15 cellular contexts compared by ENCODE assay signal in the genomic region with DNA sequence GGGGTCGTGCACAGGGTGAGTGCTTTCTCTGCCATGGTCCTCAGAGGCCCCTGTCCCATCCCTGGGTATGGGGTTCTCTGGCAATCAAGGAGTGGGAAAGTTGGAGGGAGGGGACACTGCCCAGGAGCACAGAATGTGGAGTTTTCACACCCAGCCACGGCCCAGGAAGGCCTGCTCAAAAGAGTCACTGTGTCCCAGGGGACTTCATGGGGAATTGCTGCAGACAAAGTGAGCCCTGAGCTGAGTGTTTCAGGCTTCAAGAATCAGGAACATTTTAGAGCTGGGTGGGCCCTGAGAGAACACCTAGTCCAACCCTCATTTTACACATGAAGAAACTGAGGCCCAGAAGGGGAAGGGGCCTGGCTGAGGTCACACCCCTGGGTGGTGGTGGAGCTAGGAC.
"Had no signal": no experiment of that assay in that cellular context is flagged by ENCODE, and none has a peak within 500 bp of the region (broad histone marks: within the 10 kb centered on the region; RNA-seq: fewer than 3 reads in every experiment).

No MANE protein-coding gene starts in this region.

- H3K27me3 Mint-ChIP-seq: activated naive CD8-positive, alpha-beta T cell treated with anti-CD3 and anti-CD28 coated beads, Interleukin-2, amount 10 ng/mL, durations not matched to agents 7 days and 5 days had no signal

- H3K27ac ChIP-seq: ascending aorta, epithelial cell of prostate, gastrocnemius medialis, heart right ventricle, neutrophil, SK-N-MC, transverse colon had no signal

- H3K9me3 Mint-ChIP-seq: activated naive CD8-positive, alpha-beta T cell treated with anti-CD3 and anti-CD28 coated beads, Interleukin-2, amount 10 ng/mL, durations not matched to agents 7 days and 5 days; stimulated activated effector memory CD8-positive, alpha-beta T cell treated with anti-CD3 and anti-CD28 coated beads, Interleukin-12 subunit alpha, Interleukin-12 subunit beta, amount 100 ng/mL, for 72 hours had no signal

- H3K36me3 ChIP-seq: gastrocnemius medialis had no signal

- ATAC-seq: gastrocnemius medialis; left lobe of liver; stimulated activated effector memory CD8-positive, alpha-beta T cell treated with anti-CD3 and anti-CD28 coated beads, Interleukin-12 subunit alpha, Interleukin-12 subunit beta, amount 100 ng/mL, for 72 hours had no signal

- H3K27ac Mint-ChIP-seq: activated naive CD8-positive, alpha-beta T cell treated with anti-CD3 and anti-CD28 coated beads, Interleukin-2, amount 10 ng/mL, durations not matched to agents 7 days and 5 days; stimulated activated effector memory CD8-positive, alpha-beta T cell treated with anti-CD3 and anti-CD28 coated beads, Interleukin-12 subunit alpha, Interleukin-12 subunit beta, amount 100 ng/mL, for 72 hours had no signal

- H3K4me3 Mint-ChIP-seq: activated naive CD8-positive, alpha-beta T cell treated with anti-CD3 and anti-CD28 coated beads, Interleukin-2, amount 10 ng/mL, durations not matched to agents 7 days and 5 days; stimulated activated effector memory CD8-positive, alpha-beta T cell treated with anti-CD3 and anti-CD28 coated beads, Interleukin-12 subunit alpha, Interleukin-12 subunit beta, amount 100 ng/mL, for 72 hours had no signal

- H3K4me3 ChIP-seq: ascending aorta, gastrocnemius medialis, heart right ventricle, SK-N-MC, transverse colon had no signal

- DNase-seq: activated CD4-positive, alpha-beta T cell treated with anti-CD3 and anti-CD28 coated beads for 1 hour; activated CD4-positive, alpha-beta T cell treated with anti-CD3 and anti-CD28 coated beads, Interleukin-2, amount 50 U/mL, for 4 hours; activated effector memory CD4-positive, alpha-beta T cell treated with Interleukin-2 at 50 U/mL for 16 hours; activated naive CD8-positive, alpha-beta T cell treated with anti-CD3 and anti-CD28 coated beads, Interleukin-2, amount 10 ng/mL, durations not matched to agents 7 days and 5 days; dermis blood vessel endothelial cell; gastrocnemius medialis; heart right ventricle; T1000; transverse colon had no signal

- H3K4me1 ChIP-seq: ascending aorta had no signal

- H3K9me3 ChIP-seq: ascending aorta, gastrocnemius medialis, heart right ventricle, neutrophil, transverse colon had no signal
